In the genomic region with DNA sequence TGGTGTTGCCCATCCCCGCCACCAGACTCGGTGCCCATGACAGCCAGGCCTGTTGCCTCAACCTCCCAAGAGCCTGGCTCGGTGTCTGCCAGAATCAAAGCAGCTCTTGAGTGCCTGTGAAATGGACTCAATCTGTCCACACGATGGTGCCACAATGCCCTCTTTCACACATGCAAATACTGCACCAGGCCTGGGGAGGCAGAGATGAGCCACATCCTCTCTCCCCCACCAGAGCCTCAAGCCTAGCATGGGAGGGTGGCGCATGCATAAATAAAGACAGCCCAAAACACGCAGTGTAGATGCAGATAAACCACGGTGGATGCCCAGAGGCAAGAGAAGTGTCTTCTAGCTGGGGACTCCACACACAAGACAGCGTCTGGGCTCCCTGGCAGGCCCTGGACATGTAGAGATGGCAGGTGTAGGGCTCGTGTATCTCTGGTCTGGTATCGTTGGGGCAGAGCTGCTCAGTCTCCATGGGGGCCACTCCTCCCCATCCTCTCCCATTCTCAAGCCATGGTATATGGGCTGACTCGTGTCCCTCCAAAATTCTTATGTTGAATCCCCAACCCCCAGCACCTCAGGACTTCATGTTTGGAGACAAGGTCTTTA, we compare ENCODE assay signal across 8 cellular contexts.
DNase-seq lines count a peak whose midpoint lies in the region; ATAC-seq, FAIRE-seq and TF ChIP-seq lines count a peak whose summit lies in the region.

No MANE protein-coding gene starts in this region.

- CTCF ChIA-PET in CD4-positive, alpha-beta T cell (lab: Charles Lee) = interaction anchor here (0.6 to 1.3 kb wide), 5 partner anchors 38 to 193 kb away, joined by 3 to 4 read pairs (median 4); no protein-coding TSS in a partner anchor
- CTCF ChIA-PET in activated CD8-positive, alpha-beta T cell treated with anti-CD3 and anti-CD28 coated beads, Interleukin-2, amount 10 ng/mL, durations not matched to agents 7 days and 5 days (lab: Charles Lee) = interaction anchor here (0.5 to 2.6 kb wide), 16 partner anchors 23 to 196 kb away, joined by 3 to 21 read pairs (median 4); a partner anchor contains a TSS

- no peaks in the 10 kb centered on the region for H3K36me3 Mint-ChIP-seq in CD4-positive, alpha-beta T cell (ENCODE audit: low read depth)
- peaks cover 2% of the 10 kb centered on the region for H3K36me3 Mint-ChIP-seq in activated CD8-positive, alpha-beta T cell treated with anti-CD3 and anti-CD28 coated beads, Interleukin-2, amount 10 ng/mL, durations not matched to agents 7 days and 5 days (ENCODE audit: low read depth)

- no peaks in the 10 kb centered on the region for H3K9me3 ChIP-seq in CD4-positive, alpha-beta T cell (ENCODE audit: control insufficient read depth, low read length)

- no peaks in the 10 kb centered on the region for H3K9me3 Mint-ChIP-seq in CD4-positive, alpha-beta T cell
- H3K9me3 Mint-ChIP-seq in activated CD8-positive, alpha-beta T cell treated with anti-CD3 and anti-CD28 coated beads, Interleukin-2, amount 10 ng/mL, durations not matched to agents 7 days and 5 days (ENCODE audit: insufficient read depth) = no peaks in the 10 kb centered on the region

- peaks cover 7% of the 10 kb centered on the region for H3K4me1 Mint-ChIP-seq in CD4-positive, alpha-beta T cell (ENCODE audit: low read depth)
- H3K4me1 Mint-ChIP-seq in activated CD8-positive, alpha-beta T cell treated with anti-CD3 and anti-CD28 coated beads, Interleukin-2, amount 10 ng/mL, durations not matched to agents 7 days and 5 days (ENCODE audit: low read depth) = peaks cover 16% of the 10 kb centered on the region

- H3K27me3 ChIP-seq in CD4-positive, alpha-beta T cell (ENCODE audit: control insufficient read depth, insufficient read depth, low read length) = no peaks in the 10 kb centered on the region

- no peak for FAIRE-seq in RCC 7860 (lab: Jason Lieb, UNC)

- H3K27ac Mint-ChIP-seq in CD4-positive, alpha-beta T cell = no peak overlapping the region
- H3K27ac Mint-ChIP-seq in activated CD8-positive, alpha-beta T cell treated with anti-CD3 and anti-CD28 coated beads, Interleukin-2, amount 10 ng/mL, durations not matched to agents 7 days and 5 days = peak overlapping the region; percentile 59

- no peak overlapping the region for H3K4me3 Mint-ChIP-seq in CD4-positive, alpha-beta T cell
- H3K4me3 Mint-ChIP-seq in activated CD8-positive, alpha-beta T cell treated with anti-CD3 and anti-CD28 coated beads, Interleukin-2, amount 10 ng/mL, durations not matched to agents 7 days and 5 days = no peak overlapping the region

- POLR2A ChIA-PET in CD4-positive, alpha-beta T cell (lab: Charles Lee) = no interaction called here
- POLR2A ChIA-PET in activated CD8-positive, alpha-beta T cell treated with anti-CD3 and anti-CD28 coated beads, Interleukin-2, amount 10 ng/mL, durations not matched to agents 7 days and 5 days (lab: Charles Lee) = no interaction called here

- H3K27ac ChIP-seq in CD4-positive, alpha-beta T cell (ENCODE audit: low read depth, low read length) = no peak overlapping the region

- TF ChIP-seq CTCF in CD4-positive, alpha-beta T cell (IDR thresholded peaks at IDR 0.05) = no peak

- no peaks in the 10 kb centered on the region for H3K27me3 Mint-ChIP-seq in CD4-positive, alpha-beta T cell
- peaks cover 2% of the 10 kb centered on the region for H3K27me3 Mint-ChIP-seq in activated CD8-positive, alpha-beta T cell treated with anti-CD3 and anti-CD28 coated beads, Interleukin-2, amount 10 ng/mL, durations not matched to agents 7 days and 5 days (ENCODE audit: low read depth)

- peak in 8 of 10 experiments; percentile 12 to 39 (median 18) for DNase-seq in CD4-positive, alpha-beta T cell
- DNase-seq in HT-29 (ENCODE audit: low spot score) (peak; percentile 37), NCI-H2196 treated with DMSO at 0.1 percent for 48 hours (lab: John Stamatoyannopoulos, UW; ENCODE audit: unreplicated experiment) (no peak), RCC 7860 (ENCODE audit: low spot score) (no peak), NCI-H1930 (lab: John Stamatoyannopoulos, UW) (no peak)
- peak; percentile 73 for DNase-seq in activated CD8-positive, alpha-beta T cell treated with anti-CD3 and anti-CD28 coated beads, Interleukin-2, amount 10 ng/mL, durations not matched to agents 7 days and 5 days
- DNase-seq in stimulated activated CD4-positive, alpha-beta T cell treated with anti-CD3 and anti-CD28 coated beads, Interleukin-1b, Interleukin-23, amount 100 ng/mL, for 48 hours = peak; percentile 10

- intact Hi-C loops in CD4-positive, alpha-beta T cell (cut with DNase I, micrococcal nuclease) = no loop called here

- ATAC-seq in CD4-positive, alpha-beta T cell (ENCODE audit: poor library complexity) = peak; percentile 58
- ATAC-seq in GM19438 (IDR thresholded peaks at IDR 0.05; ENCODE audit: low read depth, unreplicated experiment) = peak; percentile 95
- peak; percentile 97 for ATAC-seq in activated CD8-positive, alpha-beta T cell treated with anti-CD3 and anti-CD28 coated beads, Interleukin-2, amount 10 ng/mL, durations not matched to agents 7 days and 5 days

Comparison
In these comparisons a context has a peak if more than half of its experiments do, and no peak if none do; other contexts are left out.
1. DNase-seq: peak in CD4-positive, alpha-beta T cell (8 of 10), HT-29 (single experiment), activated CD8-positive, alpha-beta T cell treated with anti-CD3 and anti-CD28 coated beads, Interleukin-2, amount 10 ng/mL, durations not matched to agents 7 days and 5 days (single experiment) and stimulated activated CD4-positive, alpha-beta T cell treated with anti-CD3 and anti-CD28 coated beads, Interleukin-1b, Interleukin-23, amount 100 ng/mL, for 48 hours (single experiment); none in NCI-H2196 treated with DMSO at 0.1 percent for 48 hours (single experiment), RCC 7860 (single experiment) and NCI-H1930 (0 of 2).
2. Peak in every context shown above with its lines, with median percentiles within 50 percentile points of each other: ATAC-seq.